ENCODE assay signal across 8 cellular contexts in genomic region chr13:113186061-113186900, GRCh38. TPM values are rescaled to one million over a fixed set of nuclear protein-coding genes. Genes with fewer than 3 reads are reported as not detected.
A peak's percentile ranks its signal among the peaks of the same experiment; 100 is the strongest.
DNase-seq lines count a peak whose midpoint lies in the region; ATAC-seq and TF ChIP-seq lines count a peak whose summit lies in the region.

No MANE protein-coding gene starts in this region.

- TF ChIP-seq POLR2A in stomach (IDR thresholded peaks at IDR 0.05) = no peak

- WGBS in stomach, 5 donors = 74 to 79% (median 76%) methylated on average over 12 to 13 of the region's 13 CpGs

- in situ Hi-C loops in astrocyte of the spinal cord (cut with HindIII; ENCODE audit: low sequenced_read_pairs) = no loop called here

- intact Hi-C loops in stomach (cut with DNase I; ENCODE audit: low total_unique reads) = no loop called here

- H3K4me3 ChIP-seq in astrocyte of the spinal cord (ENCODE audit: low read depth, low read length) = no peak overlapping the region
- H3K4me3 ChIP-seq in stomach = no peak overlapping the region

- TF ChIP-seq EP300 in stomach (IDR thresholded peaks at IDR 0.05) = no peak

- TF ChIP-seq CTCF in astrocyte of the spinal cord (IDR thresholded peaks at IDR 0.05; ENCODE audit: low read depth, low read length) (no peak), stomach (IDR thresholded peaks at IDR 0.05) (no peak)

- H3K27me3 ChIP-seq in stomach = no peaks in the 10 kb centered on the region

- no peaks in the 10 kb centered on the region for H3K4me1 ChIP-seq in stomach

- ATAC-seq in HG02970 (IDR thresholded peaks at IDR 0.05; ENCODE audit: low FRiP score, unreplicated experiment) = peak; percentile 92

- peaks cover 13 to 96% (median 78%) of the 10 kb centered on the region in 4 donors for H3K36me3 ChIP-seq in stomach

- peak overlapping the region in 4 of 5 donors; percentile 5 to 55 (median 33) for H3K27ac ChIP-seq in stomach

- DNase-seq in activated effector memory CD4-positive, alpha-beta T cell treated with anti-CD3 and anti-CD28 coated beads, Interleukin-2, amount 50 U/mL, for 16 hours = peak; percentile 71
- no peak for DNase-seq in activated effector memory CD4-positive, alpha-beta T cell treated with Interleukin-2 at 50 U/mL for 16 hours
- DNase-seq in astrocyte of the spinal cord (ENCODE audit: low read depth, low spot score) = peak; percentile 34
- DNase-seq in stomach = no peak
- DNase-seq in GF-D8 (lab: John Stamatoyannopoulos, UW) = no peak
- DNase-seq in stimulated activated CD8-positive, alpha-beta memory T cell treated with anti-CD3 and anti-CD28 coated beads, Interleukin-4, amount 100 ng/mL, for 48 hours = no peak
- no peak for DNase-seq in NCI-H510A treated with DMSO at 0.1 percent for 48 hours (lab: John Stamatoyannopoulos, UW)

- H3K9me3 ChIP-seq in stomach = no peaks in the 10 kb centered on the region

RNA-seq across cellular contexts. Expression of gene PCID2, which starts 22.2 kb away (rescaled TPM):
- 10 to 100 TPM; 35.7 to 81.7 (median 44.3) TPM for total RNA-seq in stomach
- 10 to 100 TPM; 25.9 to 38.3 (median 32.3) TPM for polyA plus RNA-seq in stomach

RNA-seq across cellular contexts. Expression of gene CUL4A, which starts 23.1 kb away (rescaled TPM):
- total RNA-seq in stomach = 100 to 1,000 TPM; 107 to 153 (median 148) TPM
- polyA plus RNA-seq in stomach = 10 to 100 TPM; 24.4 to 31.0 (median 25.6) TPM

RNA-seq across cellular contexts. Expression of gene PROZ, which starts 27.8 kb away (rescaled TPM):
- 1 to 10 TPM in 1 of 5 donors, not detected in 4; 1.9 TPM for total RNA-seq in stomach
- polyA plus RNA-seq in stomach = under 1 TPM in 1 of 3 donors, not detected in 2; 0.08 TPM

Comparison
In these comparisons a context has a peak if more than half of its experiments do, and no peak if none do; other contexts are left out.
1. DNase-seq: peak in activated effector memory CD4-positive, alpha-beta T cell treated with anti-CD3 and anti-CD28 coated beads, Interleukin-2, amount 50 U/mL, for 16 hours (single experiment) and astrocyte of the spinal cord (single experiment); none in activated effector memory CD4-positive, alpha-beta T cell treated with Interleukin-2 at 50 U/mL for 16 hours (single experiment), stomach (single experiment), GF-D8 (single experiment), stimulated activated CD8-positive, alpha-beta memory T cell treated with anti-CD3 and anti-CD28 coated beads, Interleukin-4, amount 100 ng/mL, for 48 hours (single experiment) and NCI-H510A treated with DMSO at 0.1 percent for 48 hours (single experiment).